ENCODE assay signal across 14 cellular contexts in the genomic region with DNA sequence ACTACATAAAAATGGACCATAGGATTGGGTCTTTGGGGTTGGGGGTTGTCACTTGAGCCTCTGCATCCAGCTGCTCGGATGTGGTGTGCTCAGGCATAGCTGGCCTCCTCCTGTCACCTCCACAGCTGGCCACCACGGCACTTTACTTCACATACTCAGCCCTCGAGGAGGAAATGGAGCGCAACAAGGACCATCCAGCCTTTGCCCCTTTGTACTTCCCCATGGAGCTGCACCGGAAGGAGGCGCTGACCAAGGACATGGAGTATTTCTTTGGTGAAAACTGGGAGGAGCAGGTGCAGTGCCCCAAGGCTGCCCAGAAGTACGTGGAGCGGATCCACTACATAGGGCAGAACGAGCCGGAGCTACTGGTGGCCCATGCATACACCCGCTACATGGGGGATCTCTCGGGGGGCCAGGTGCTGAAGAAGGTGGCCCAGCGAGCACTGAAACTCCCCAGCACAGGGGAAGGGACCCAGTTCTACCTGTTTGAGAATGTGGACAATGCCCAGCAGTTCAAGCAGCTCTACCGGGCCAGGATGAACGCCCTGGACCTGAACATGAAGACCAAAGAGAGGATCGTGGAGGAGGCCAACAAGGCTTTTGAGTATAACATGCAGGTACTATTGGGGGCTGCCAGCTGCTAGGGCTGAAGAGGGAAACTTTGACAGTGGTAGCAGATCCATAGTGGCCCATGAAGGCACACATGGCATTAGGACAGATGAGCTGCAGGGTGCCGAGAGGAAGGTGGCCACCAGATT. TPM values are rescaled to one million over a fixed set of nuclear protein-coding genes. Genes with fewer than 3 reads are reported as not detected.
A peak's percentile ranks its signal among the peaks of the same experiment; 100 is the strongest.
DNase-seq lines count a peak whose midpoint lies in the region; ATAC-seq, FAIRE-seq and TF ChIP-seq lines count a peak whose summit lies in the region.
"Had no signal": no experiment of that assay in that cellular context is flagged by ENCODE, and none has a peak within 500 bp of the region (broad histone marks: within the 10 kb centered on the region; RNA-seq: fewer than 3 reads in every experiment).

No MANE protein-coding gene starts in this region.

- H3K27ac Mint-ChIP-seq in activated CD4-positive, alpha-beta memory T cell treated with anti-CD3 and anti-CD28 coated beads for 36 hours, result peak overlapping the region; percentile 93

- POLR2A ChIA-PET in activated CD4-positive, alpha-beta memory T cell treated with anti-CD3 and anti-CD28 coated beads for 36 hours (lab: Charles Lee), result no interaction called here

- no peaks in the 10 kb centered on the region for H3K9me3 Mint-ChIP-seq in activated CD4-positive, alpha-beta memory T cell treated with anti-CD3 and anti-CD28 coated beads for 36 hours
- H3K9me3 Mint-ChIP-seq: brain had no signal

- WGBS in prostate gland, result 94% methylated on average over 17 of the region's 17 CpGs

- no peak for FAIRE-seq in kidney (lab: Jason Lieb, UNC)
- FAIRE-seq: GM12878 had no signal

- no peak for TF ChIP-seq POLR2A in prostate gland (IDR thresholded peaks at IDR 0.05)

- no peak for ATAC-seq in HG03159 (IDR thresholded peaks at IDR 0.05; ENCODE audit: unreplicated experiment)
- ATAC-seq: activated CD4-positive, CD25-positive, alpha-beta regulatory T cell treated with anti-CD3 and anti-CD28 coated beads, Interleukin-2, amount 50 U/mL, for 24 hours; GM12878 had no signal

- TF ChIP-seq CTCF in kidney (IDR thresholded peaks at IDR 0.05; ENCODE audit: borderline replicate concordance, extremely low read depth, insufficient read depth), result peak; percentile 5
- no peak for TF ChIP-seq CTCF in prostate gland (IDR thresholded peaks at IDR 0.05)

- intact Hi-C loops in activated CD4-positive, alpha-beta memory T cell treated with anti-CD3 and anti-CD28 coated beads for 36 hours (cut with micrococcal nuclease), result no loop called here
- intact Hi-C loops in kidney (cut with DNase I) (no loop called here), prostate gland (cut with DNase I) (loop anchor here (2.0 to 10.0 kb wide), 3 partner anchors 41 to 447 kb away; a partner anchor contains a TSS)

- peaks cover 28 to 43% of the 10 kb centered on the region in 2 donors for H3K36me3 ChIP-seq in kidney (ENCODE audit: control insufficient read depth in 1 of 2, insufficient read depth in 2 of 2, low read length in 2 of 2)
- no peaks in the 10 kb centered on the region for H3K36me3 ChIP-seq in prostate gland

- CTCF ChIA-PET in activated CD4-positive, alpha-beta memory T cell treated with anti-CD3 and anti-CD28 coated beads for 36 hours (lab: Charles Lee), result interaction anchor here (0.6 to 5.3 kb wide), 20 partner anchors 7 to 156 kb away, joined by 3 to 84 read pairs (median 6); a partner anchor contains a TSS

- no peak overlapping the region for H3K4me3 ChIP-seq in kidney (ENCODE audit: low read length in 2 of 2)
- H3K4me3 ChIP-seq in prostate gland, result no peak overlapping the region
- H3K4me3 ChIP-seq: BLaER1 treated with 17β-estradiol and CSF1 and Interleukin-3, amounts not matched to agents 10 nM and 100 nM; GM12878; right atrium auricular region had no signal

- H3K9me3 ChIP-seq in kidney (ENCODE audit: control insufficient read depth in 1 of 2, low read length in 2 of 2) (no peaks in the 10 kb centered on the region), prostate gland (no peaks in the 10 kb centered on the region)
- H3K9me3 ChIP-seq: BLaER1 treated with 17β-estradiol and CSF1 and Interleukin-3, amounts not matched to agents 10 nM and 100 nM; right atrium auricular region had no signal

- H3K4me3 Mint-ChIP-seq in activated CD4-positive, alpha-beta memory T cell treated with anti-CD3 and anti-CD28 coated beads for 36 hours, result no peak overlapping the region
- H3K4me3 Mint-ChIP-seq: brain had no signal

- peaks cover 11 to 17% of the 10 kb centered on the region in 2 donors for H3K4me1 ChIP-seq in kidney (ENCODE audit: control insufficient read depth in 1 of 2, insufficient read depth in 1 of 2, low read depth in 1 of 2, low read length in 2 of 2)
- no peaks in the 10 kb centered on the region for H3K4me1 ChIP-seq in prostate gland (replicated peaks)

- H3K9ac ChIP-seq in kidney (ENCODE audit: low read length in 2 of 2), result no peak overlapping the region
- H3K9ac ChIP-seq: BLaER1 treated with 17β-estradiol and CSF1 and Interleukin-3, amounts not matched to agents 10 nM and 100 nM had no signal

- DNase-seq in DMS53 (lab: John Stamatoyannopoulos, UW) (peak; percentile 85), kidney (no peak), prostate gland (ENCODE audit: low spot score) (no peak)
- no peak for DNase-seq in activated CD4-positive, alpha-beta memory T cell treated with anti-CD3 and anti-CD28 coated beads for 36 hours
- DNase-seq: activated T-cell treated with anti-CD3 and anti-CD28 coated beads, Interleukin-2, amount 50 U/mL, for 48 hours; NCI-H2029 treated with DMSO at 0.1 percent for 48 hours; NCI-H774 had no signal

- H3K4me1 Mint-ChIP-seq in activated CD4-positive, alpha-beta memory T cell treated with anti-CD3 and anti-CD28 coated beads for 36 hours (ENCODE audit: low read depth), result peaks cover 40% of the 10 kb centered on the region

- H3K27me3 ChIP-seq in prostate gland (replicated peaks; ENCODE audit: insufficient read depth), result no peaks in the 10 kb centered on the region
- H3K27me3 ChIP-seq: BLaER1 treated with 17β-estradiol and CSF1 and Interleukin-3, amounts not matched to agents 10 nM and 100 nM; right atrium auricular region had no signal

- H3K27ac ChIP-seq in kidney (ENCODE audit: low read depth in 2 of 2, low read length in 2 of 2), result peak overlapping the region in 1 of 2 donors; percentile 10
- no peak overlapping the region for H3K27ac ChIP-seq in prostate gland
- H3K27ac ChIP-seq: BLaER1 treated with 17β-estradiol and CSF1 and Interleukin-3, amounts not matched to agents 10 nM and 100 nM had no signal

- H3K36me3 Mint-ChIP-seq in activated CD4-positive, alpha-beta memory T cell treated with anti-CD3 and anti-CD28 coated beads for 36 hours, result peaks cover 38% of the 10 kb centered on the region

- H3K27me3 Mint-ChIP-seq in activated CD4-positive, alpha-beta memory T cell treated with anti-CD3 and anti-CD28 coated beads for 36 hours, result no peaks in the 10 kb centered on the region

RNA-seq across cellular contexts. Expression of a gene that starts 30.8 kb away (rescaled TPM):
- 10 to 100 TPM; 25.7 to 27.5 TPM for total RNA-seq in activated CD4-positive, alpha-beta memory T cell treated with anti-CD3 and anti-CD28 coated beads for 36 hours
- total RNA-seq in kidney (40.8 TPM), prostate gland (10 to 100 TPM; 21.1 to 30.6 TPM)
- polyA plus RNA-seq in kidney (ENCODE audit: insufficient read depth, low read depth, low replicate concordance), result 80.4 TPM

RNA-seq across cellular contexts. Expression of a gene that starts 31.6 kb away (rescaled TPM):
- 10 to 100 TPM; 69.1 to 76.0 TPM for total RNA-seq in activated CD4-positive, alpha-beta memory T cell treated with anti-CD3 and anti-CD28 coated beads for 36 hours
- total RNA-seq in kidney (56.4 TPM), prostate gland (10 to 100 TPM; 39.9 to 70.8 TPM)
- polyA plus RNA-seq in kidney (ENCODE audit: insufficient read depth, low read depth, low replicate concordance), result 116 TPM

RNA-seq across cellular contexts. Expression of a gene that starts 33.3 kb away (rescaled TPM):
- 10 to 100 TPM; 50.5 to 55.0 TPM for total RNA-seq in activated CD4-positive, alpha-beta memory T cell treated with anti-CD3 and anti-CD28 coated beads for 36 hours
- total RNA-seq in kidney, result 54.9 TPM
- 94.1 TPM for polyA plus RNA-seq in kidney (ENCODE audit: insufficient read depth, low read depth, low replicate concordance)
- 10 to 100 TPM; 40.8 to 90.9 TPM for total RNA-seq in prostate gland

RNA-seq across cellular contexts. Expression of a gene that starts 48.4 kb away (rescaled TPM):
- total RNA-seq in activated CD4-positive, alpha-beta memory T cell treated with anti-CD3 and anti-CD28 coated beads for 36 hours, result under 1 TPM; 0.07 to 0.17 TPM
- 0.16 TPM for total RNA-seq in kidney
- 0.13 TPM for polyA plus RNA-seq in kidney (ENCODE audit: insufficient read depth, low read depth, low replicate concordance)
- 1 to 10 TPM in 1 of 2 donors, under 1 TPM in 1; 0.27 to 3.8 TPM for total RNA-seq in prostate gland
- total RNA-seq: M059J had no signal
